Comparison of ENCODE assay signal across 18 cellular contexts in the genomic region with DNA sequence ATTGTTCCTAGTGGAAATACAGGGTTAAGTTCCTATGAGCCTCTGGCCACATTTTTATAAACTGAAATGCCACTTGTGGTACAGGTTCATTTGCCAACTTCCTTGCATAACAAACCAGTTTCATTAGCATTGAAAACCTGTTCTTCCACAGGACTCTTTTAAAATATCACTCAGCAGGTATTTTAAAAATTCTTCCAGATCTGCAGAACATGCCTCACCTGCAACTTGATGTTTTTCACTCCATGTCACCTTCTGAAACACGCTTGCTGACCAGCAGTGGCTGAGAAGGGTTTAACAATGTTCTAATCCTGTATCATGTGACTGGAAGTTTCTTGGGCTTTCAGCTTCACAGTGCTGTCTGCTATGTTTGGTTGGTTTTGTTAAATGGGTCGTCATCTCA.
"Had no signal": no experiment of that assay in that cellular context is flagged by ENCODE, and none has a peak within 500 bp of the region (broad histone marks: within the 10 kb centered on the region; RNA-seq: fewer than 3 reads in every experiment).

No MANE protein-coding gene starts in this region.

- H3K9ac ChIP-seq: parathyroid adenoma had no signal

- H3K9me3 ChIP-seq: adrenal gland, lower lobe of right lung, neutrophil, thyroid gland had no signal

- H3K79me2 ChIP-seq: parathyroid adenoma had no signal

- DNase-seq: activated CD4-positive, alpha-beta T cell treated with anti-CD3 and anti-CD28 coated beads for 36 hours; activated CD4-positive, alpha-beta T cell treated with anti-CD3 and anti-CD28 coated beads, Interleukin-2, amount 50 U/mL, for 48 hours; activated gamma-delta T cell; adrenal gland; effector memory CD4-positive, alpha-beta T cell; foreskin keratinocyte; hippocampal formation; left colon; lower lobe of right lung; natural killer cell; stimulated activated naive B cell treated with anti-CD40 and anti-IgM and Interleukin-4, amounts not matched to agents 10 μg/mL and 1 μg/mL and 100 μg/mL, for 72 hours; thyroid gland had no signal

- H3K4me1 ChIP-seq: foreskin keratinocyte, parathyroid adenoma had no signal

- H2AFZ ChIP-seq: parathyroid adenoma had no signal

- H3K36me3 ChIP-seq: adrenal gland, lower lobe of right lung, neutrophil, thyroid gland had no signal

- H3K4me3 ChIP-seq: adrenal gland, lower lobe of right lung, thyroid gland had no signal

- FAIRE-seq: astrocyte, endothelial cell of umbilical vein, islet of Langerhans had no signal

- ATAC-seq: activated CD4-positive, alpha-beta T cell treated with anti-CD3 and anti-CD28 coated beads for 36 hours; foreskin keratinocyte; left colon; lower lobe of right lung; natural killer cell; stimulated activated naive B cell treated with anti-CD40 and anti-IgM and Interleukin-4, amounts not matched to agents 10 μg/mL and 1 μg/mL and 100 μg/mL, for 72 hours; WTC11 had no signal

- H3K27ac ChIP-seq: adrenal gland, foreskin keratinocyte, lower lobe of right lung, neutrophil, parathyroid adenoma had no signal

- H3K27me3 ChIP-seq: adrenal gland, foreskin keratinocyte, neutrophil, thyroid gland had no signal
